ENCODE assay signal across 1 cellular context in genomic region chr3:45191924-45192417, GRCh38.
TF ChIP-seq lines count a peak whose summit lies in the region.

No MANE protein-coding gene starts in this region.

TF ChIP-seq in K562, 482 proteins besides CTCF, POLR2A, EP300 and RAD21:
- TF ChIP-seq AFF4 (CRISPR knock-in tag; IDR thresholded peaks at IDR 0.05) (no peak), ZNF586 (CRISPR knock-in tag; conservative IDR thresholded peaks at IDR 0.05) (no peak), ZC3H11A (IDR thresholded peaks at IDR 0.05; ENCODE audit: low read depth, low read length) (no peak), EP400 (IDR thresholded peaks at IDR 0.05) (no peak), SIN3B (IDR thresholded peaks at IDR 0.05; ENCODE audit: low read depth) (no peak), TBL1XR1 (IDR thresholded peaks at IDR 0.05; ENCODE audit: low read length in 2 of 2) (no peak), SMARCA4 (IDR thresholded peaks at IDR 0.05) (no peak)
- TF ChIP-seq, protein P1, sequence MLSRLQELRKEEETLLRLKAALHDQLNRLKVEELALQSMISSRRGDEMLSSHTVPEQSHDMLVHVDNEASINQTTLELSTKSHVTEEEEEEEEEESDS (CRISPR knock-in tag; IDR thresholded peaks at IDR 0.05): no peak
- TF ChIP-seq, protein P2, sequence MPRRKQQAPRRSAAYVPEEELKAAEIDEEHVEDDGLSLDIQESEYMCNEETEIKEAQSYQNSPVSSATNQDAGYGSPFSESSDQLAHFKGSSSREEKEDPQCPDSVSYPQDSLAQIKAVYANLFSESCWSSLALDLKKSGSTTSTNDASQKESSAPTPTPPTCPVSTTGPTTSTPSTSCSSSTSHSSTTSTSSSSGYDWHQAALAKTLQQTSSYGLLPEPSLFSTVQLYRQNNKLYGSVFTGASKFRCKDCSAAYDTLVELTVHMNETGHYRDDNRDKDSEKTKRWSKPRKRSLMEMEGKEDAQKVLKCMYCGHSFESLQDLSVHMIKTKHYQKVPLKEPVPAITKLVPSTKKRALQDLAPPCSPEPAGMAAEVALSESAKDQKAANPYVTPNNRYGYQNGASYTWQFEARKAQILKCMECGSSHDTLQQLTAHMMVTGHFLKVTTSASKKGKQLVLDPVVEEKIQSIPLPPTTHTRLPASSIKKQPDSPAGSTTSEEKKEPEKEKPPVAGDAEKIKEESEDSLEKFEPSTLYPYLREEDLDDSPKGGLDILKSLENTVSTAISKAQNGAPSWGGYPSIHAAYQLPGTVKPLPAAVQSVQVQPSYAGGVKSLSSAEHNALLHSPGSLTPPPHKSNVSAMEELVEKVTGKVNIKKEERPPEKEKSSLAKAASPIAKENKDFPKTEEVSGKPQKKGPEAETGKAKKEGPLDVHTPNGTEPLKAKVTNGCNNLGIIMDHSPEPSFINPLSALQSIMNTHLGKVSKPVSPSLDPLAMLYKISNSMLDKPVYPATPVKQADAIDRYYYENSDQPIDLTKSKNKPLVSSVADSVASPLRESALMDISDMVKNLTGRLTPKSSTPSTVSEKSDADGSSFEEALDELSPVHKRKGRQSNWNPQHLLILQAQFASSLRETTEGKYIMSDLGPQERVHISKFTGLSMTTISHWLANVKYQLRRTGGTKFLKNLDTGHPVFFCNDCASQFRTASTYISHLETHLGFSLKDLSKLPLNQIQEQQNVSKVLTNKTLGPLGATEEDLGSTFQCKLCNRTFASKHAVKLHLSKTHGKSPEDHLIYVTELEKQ (CRISPR knock-in tag; IDR thresholded peaks at IDR 0.05): no peak
- TF ChIP-seq, protein P3, sequence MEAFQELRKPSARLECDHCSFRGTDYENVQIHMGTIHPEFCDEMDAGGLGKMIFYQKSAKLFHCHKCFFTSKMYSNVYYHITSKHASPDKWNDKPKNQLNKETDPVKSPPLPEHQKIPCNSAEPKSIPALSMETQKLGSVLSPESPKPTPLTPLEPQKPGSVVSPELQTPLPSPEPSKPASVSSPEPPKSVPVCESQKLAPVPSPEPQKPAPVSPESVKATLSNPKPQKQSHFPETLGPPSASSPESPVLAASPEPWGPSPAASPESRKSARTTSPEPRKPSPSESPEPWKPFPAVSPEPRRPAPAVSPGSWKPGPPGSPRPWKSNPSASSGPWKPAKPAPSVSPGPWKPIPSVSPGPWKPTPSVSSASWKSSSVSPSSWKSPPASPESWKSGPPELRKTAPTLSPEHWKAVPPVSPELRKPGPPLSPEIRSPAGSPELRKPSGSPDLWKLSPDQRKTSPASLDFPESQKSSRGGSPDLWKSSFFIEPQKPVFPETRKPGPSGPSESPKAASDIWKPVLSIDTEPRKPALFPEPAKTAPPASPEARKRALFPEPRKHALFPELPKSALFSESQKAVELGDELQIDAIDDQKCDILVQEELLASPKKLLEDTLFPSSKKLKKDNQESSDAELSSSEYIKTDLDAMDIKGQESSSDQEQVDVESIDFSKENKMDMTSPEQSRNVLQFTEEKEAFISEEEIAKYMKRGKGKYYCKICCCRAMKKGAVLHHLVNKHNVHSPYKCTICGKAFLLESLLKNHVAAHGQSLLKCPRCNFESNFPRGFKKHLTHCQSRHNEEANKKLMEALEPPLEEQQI (IDR thresholded peaks at IDR 0.05): no peak
TF ChIP-seq in K562: peak in this region for 0.
